8 cellular contexts compared by ENCODE assay signal in genomic region chr17:55751720-55752250, GRCh38. TPM values are rescaled to one million over a fixed set of nuclear protein-coding genes. Genes with fewer than 3 reads are reported as not detected.
A peak's percentile ranks its signal among the peaks of the same experiment; 100 is the strongest.
DNase-seq lines count a peak whose midpoint lies in the region; ATAC-seq and TF ChIP-seq lines count a peak whose summit lies in the region.

No MANE protein-coding gene starts in this region.

- DNase-seq in BE2C, result no peak
- no peak for DNase-seq in LNCaP clone FGC (ENCODE audit: low read depth)
- DNase-seq in natural killer cell treated with Interleukin-12 subunit alpha and Interleukin-12 subunit beta and Interleukin-15 and Interleukin-18, amount 100 ng/mL, for 72 hours (ENCODE audit: low spot score), result no peak
- no peak for DNase-seq in occipital lobe (lab: John Stamatoyannopoulos, UW)
- DNase-seq in Kasumi-1 (lab: John Stamatoyannopoulos, UW), result no peak
- DNase-seq in HUDEP-2 (lab: John Stamatoyannopoulos, UW; ENCODE audit: unreplicated experiment in 76 of 76), result no peak

- no peak for ATAC-seq in natural killer cell treated with Interleukin-12 subunit alpha and Interleukin-12 subunit beta and Interleukin-15 and Interleukin-18, amount 100 ng/mL, for 72 hours
- ATAC-seq in HG03280 (IDR thresholded peaks at IDR 0.05; ENCODE audit: unreplicated experiment), result no peak

- peak overlapping the region; percentile 42 to 66 for H3K27ac Mint-ChIP-seq in natural killer cell treated with Interleukin-12 subunit alpha and Interleukin-12 subunit beta and Interleukin-15 and Interleukin-18, amount 100 ng/mL, for 72 hours

- no peaks in the 10 kb centered on the region for H3K9me3 Mint-ChIP-seq in natural killer cell treated with Interleukin-12 subunit alpha and Interleukin-12 subunit beta and Interleukin-15 and Interleukin-18, amount 100 ng/mL, for 72 hours

- peaks cover 18% of the 10 kb centered on the region in 2 donors for H3K4me1 Mint-ChIP-seq in natural killer cell treated with Interleukin-12 subunit alpha and Interleukin-12 subunit beta and Interleukin-15 and Interleukin-18, amount 100 ng/mL, for 72 hours (ENCODE audit: low read depth in 2 of 2)

- no peak for TF ChIP-seq CTCF in BE2C (IDR thresholded peaks at IDR 0.05; ENCODE audit: low read depth, low read length)
- no peak for TF ChIP-seq CTCF in LNCaP clone FGC (IDR thresholded peaks at IDR 0.05; ENCODE audit: control insufficient read depth, extremely low read depth, insufficient read depth)

- H3K36me3 ChIP-seq in BE2C (no peaks in the 10 kb centered on the region), ectodermal cell (ENCODE audit: control insufficient read depth, insufficient read depth, low read length) (no peaks in the 10 kb centered on the region)

- H3K27ac ChIP-seq in ectodermal cell (ENCODE audit: insufficient read depth, low read depth, low read length, poor library complexity, severe bottlenecking), result no peak overlapping the region

- H3K4me1 ChIP-seq in BE2C (peaks cover 6% of the 10 kb centered on the region; the same call in 1 of the 2 replicates), ectodermal cell (ENCODE audit: control insufficient read depth, insufficient read depth, low read length) (peaks cover 3% of the 10 kb centered on the region)

- WGBS in ectodermal cell, 2 experiments, result 71 to 77% methylated on average over 4 of the region's 4 CpGs

- peak overlapping the region; percentile 83 for H3K4me3 Mint-ChIP-seq in natural killer cell treated with Interleukin-12 subunit alpha and Interleukin-12 subunit beta and Interleukin-15 and Interleukin-18, amount 100 ng/mL, for 72 hours

- peak overlapping the region; percentile 80 for H3K4me3 ChIP-seq in BE2C (ENCODE audit: low read depth, low read length)
- H3K4me3 ChIP-seq in LNCaP clone FGC (ENCODE audit: low read depth, low read length), result peak overlapping the region; percentile 74
- peak overlapping the region; percentile 65 for H3K4me3 ChIP-seq in ectodermal cell (ENCODE audit: insufficient read depth, low read depth, low read length)

- H3K27me3 Mint-ChIP-seq in natural killer cell treated with Interleukin-12 subunit alpha and Interleukin-12 subunit beta and Interleukin-15 and Interleukin-18, amount 100 ng/mL, for 72 hours, result peaks cover 4 to 21% of the 10 kb centered on the region in 2 donors

- H3K9me3 ChIP-seq in BE2C, result no peaks in the 10 kb centered on the region
- no peaks in the 10 kb centered on the region for H3K9me3 ChIP-seq in ectodermal cell (ENCODE audit: control insufficient read depth, low read length)

- no peaks in the 10 kb centered on the region for H3K27me3 ChIP-seq in BE2C
- H3K27me3 ChIP-seq in ectodermal cell (ENCODE audit: control insufficient read depth, insufficient read depth, low read length, poor library complexity, severe bottlenecking), result no peaks in the 10 kb centered on the region

- peaks cover 5% of the 10 kb centered on the region for H3K36me3 Mint-ChIP-seq in natural killer cell treated with Interleukin-12 subunit alpha and Interleukin-12 subunit beta and Interleukin-15 and Interleukin-18, amount 100 ng/mL, for 72 hours

RNA-seq across cellular contexts. Expression of gene PCTP, which starts 0.9 kb away (rescaled TPM):
- 24.6 TPM for polyA plus RNA-seq in BE2C (2012; ENCODE audit: insufficient read depth, insufficient read length, low read depth)
- polyA plus RNA-seq in ectodermal cell (2013, experiment 1 of 4), result 30.5 TPM
- 37.2 TPM for polyA plus RNA-seq in ectodermal cell (2013, experiment 2 of 4)
- polyA plus RNA-seq in ectodermal cell (2013, experiment 3 of 4), result 30.6 TPM
- 30.3 TPM for polyA plus RNA-seq in ectodermal cell (2013, experiment 4 of 4)
- 10 to 100 TPM; 10.5 to 19.8 TPM for total RNA-seq in natural killer cell treated with Interleukin-12 subunit alpha and Interleukin-12 subunit beta and Interleukin-15 and Interleukin-18, amount 100 ng/mL, for 72 hours
- 7.5 TPM for total RNA-seq in occipital lobe

RNA-seq across cellular contexts. Expression of gene TMEM100, which starts 29.1 kb away (rescaled TPM):
- polyA plus RNA-seq in BE2C (2012; ENCODE audit: insufficient read depth, insufficient read length, low read depth), result 8.4 TPM
- 1.5 TPM for polyA plus RNA-seq in ectodermal cell (2013, experiment 1 of 4)
- polyA plus RNA-seq in ectodermal cell (2013, experiment 2 of 4), result 1.4 TPM
- polyA plus RNA-seq in ectodermal cell (2013, experiment 3 of 4), result 2.3 TPM
- polyA plus RNA-seq in ectodermal cell (2013, experiment 4 of 4), result 2.7 TPM
- total RNA-seq in natural killer cell treated with Interleukin-12 subunit alpha and Interleukin-12 subunit beta and Interleukin-15 and Interleukin-18, amount 100 ng/mL, for 72 hours, result not detected
- 3.3 TPM for total RNA-seq in occipital lobe
